ENCODE assay signal across 8 cellular contexts in genomic region chr12:56338643-56339422, GRCh38. TPM values are rescaled to one million over a fixed set of nuclear protein-coding genes. Genes with fewer than 3 reads are reported as not detected.
DNase-seq lines count a peak whose midpoint lies in the region; ATAC-seq and TF ChIP-seq lines count a peak whose summit lies in the region.

TSS of gene IL23A (plus strand) at chr12:56338884. CDS start at chr12:56339045, 161 bp downstream.

- TF ChIP-seq CTCF in lower lobe of right lung (IDR thresholded peaks at IDR 0.05) = no peak

- H3K36me3 ChIP-seq in lower lobe of right lung = peaks cover 25% of the 10 kb centered on the region

- peaks cover 24% of the 10 kb centered on the region for H3K4me1 ChIP-seq in lower lobe of right lung

- DNase-seq in NCI-H510A treated with DMSO at 0.1 percent for 48 hours (lab: John Stamatoyannopoulos, UW) (peak; percentile 69), lower lobe of right lung (no peak), substantia nigra (lab: John Stamatoyannopoulos, UW) (no peak), OCI-M1 (lab: John Stamatoyannopoulos, UW) (no peak), KG1 (lab: John Stamatoyannopoulos, UW) (no peak), SIG-M5 (lab: John Stamatoyannopoulos, UW) (no peak)
- peak; percentile 60 to 79 for DNase-seq in activated T-helper 1 cell treated with anti-CD3 and anti-CD28 coated beads, Interleukin-2, amount 50 U/mL, for 16 hours (ENCODE audit: low read depth in 1 of 2, low spot score in 1 of 2)

- TF ChIP-seq POLR2A in GM19193 (IDR thresholded peaks at IDR 0.05; ENCODE audit: extremely low read depth, insufficient read depth, insufficient read length) = peak; percentile 48

- H3K9me3 ChIP-seq in lower lobe of right lung = no peaks in the 10 kb centered on the region

- no peaks in the 10 kb centered on the region for H3K27me3 ChIP-seq in lower lobe of right lung (ENCODE audit: low read depth)

- H3K27ac ChIP-seq in lower lobe of right lung (peak within 1 kb of the TSS; percentile 59), substantia nigra (ENCODE audit: low read depth, low read length, poor library complexity, severe bottlenecking) (peak within 1 kb of the TSS; percentile 21)

- ATAC-seq in lower lobe of right lung = no peak

- intact Hi-C loops in lower lobe of right lung (cut with DNase I) = no loop called here

- H3K4me3 ChIP-seq in lower lobe of right lung = no peak within 1 kb of the TSS

RNA-seq across cellular contexts. Expression of gene IL23A, which starts in this region (rescaled TPM):
- 0.56 TPM for total RNA-seq in lower lobe of right lung

Comparison
In these comparisons a context has a peak if more than half of its experiments do, and no peak if none do; other contexts are left out.
1. DNase-seq: peak in NCI-H510A treated with DMSO at 0.1 percent for 48 hours (single experiment) and activated T-helper 1 cell treated with anti-CD3 and anti-CD28 coated beads, Interleukin-2, amount 50 U/mL, for 16 hours (2 of 2); none in lower lobe of right lung (single experiment), substantia nigra (0 of 49), OCI-M1 (single experiment), KG1 (single experiment) and SIG-M5 (single experiment).